Comparison of ENCODE assay signal across 18 cellular contexts in genomic region chr1:66809736-66810326, GRCh38. TPM values are rescaled to one million over a fixed set of nuclear protein-coding genes. Genes with fewer than 3 reads are reported as not detected.
DNase-seq lines count a peak whose midpoint lies in the region; ATAC-seq, FAIRE-seq and TF ChIP-seq lines count a peak whose summit lies in the region.
"Had no signal": no experiment of that assay in that cellular context is flagged by ENCODE, and none has a peak within 500 bp of the region (broad histone marks: within the 10 kb centered on the region; RNA-seq: fewer than 3 reads in every experiment).

No MANE protein-coding gene starts in this region.

- no peak for ATAC-seq in sciatic nerve
- ATAC-seq: activated CD8-positive, alpha-beta T cell treated with anti-CD3 and anti-CD28 coated beads, Interleukin-2, amount 10 ng/mL, durations not matched to agents 7 days and 5 days; esophagus mucosa; Panc1 had no signal

- no peaks in the 10 kb centered on the region for H3K36me3 ChIP-seq in stomach
- H3K36me3 ChIP-seq: BLaER1 treated with 17β-estradiol and CSF1 and Interleukin-3, amounts not matched to agents 10 nM and 100 nM had no signal

- H3K4me3 ChIP-seq in skeletal muscle cell (ENCODE audit: low read depth, low read length) = no peak overlapping the region
- no peak overlapping the region for H3K4me3 ChIP-seq in stomach
- H3K4me3 ChIP-seq: BLaER1 treated with 17β-estradiol and CSF1 and Interleukin-3, amounts not matched to agents 10 nM and 100 nM; lung had no signal

- no peak for TF ChIP-seq EP300 in stomach (IDR thresholded peaks at IDR 0.05)

- TF ChIP-seq CTCF in stomach (IDR thresholded peaks at IDR 0.05) = no peak

- no peaks in the 10 kb centered on the region for H3K4me1 ChIP-seq in stomach
- H3K4me1 ChIP-seq: BLaER1 treated with 17β-estradiol and CSF1 and Interleukin-3, amounts not matched to agents 10 nM and 100 nM had no signal

- FAIRE-seq in H54 (lab: Jason Lieb, UNC) = peak; percentile 77
- FAIRE-seq in RCC 7860 (lab: Jason Lieb, UNC) = peak; percentile 76

- TF ChIP-seq POLR2A in H54 (IDR thresholded peaks at IDR 0.05; ENCODE audit: low read depth, low read length) = no peak
- TF ChIP-seq POLR2A in stomach (IDR thresholded peaks at IDR 0.05) = no peak

- WGBS in stomach, 5 donors = 11 to 50% (median 29%) methylated on average over 1 of the region's 1 CpG

- H3K27ac ChIP-seq in stomach = no peak overlapping the region
- H3K27ac ChIP-seq: BLaER1 treated with 17β-estradiol and CSF1 and Interleukin-3, amounts not matched to agents 10 nM and 100 nM had no signal

- intact Hi-C loops in sciatic nerve (cut with DNase I) (no loop called here), stomach (cut with DNase I; ENCODE audit: low total_unique reads) (no loop called here)

- H3K27me3 ChIP-seq in stomach = no peaks in the 10 kb centered on the region
- H3K27me3 ChIP-seq: BLaER1 treated with 17β-estradiol and CSF1 and Interleukin-3, amounts not matched to agents 10 nM and 100 nM had no signal

- no peak for DNase-seq in H54 (ENCODE audit: insufficient read length, low spot score)
- peak; percentile 10 for DNase-seq in RCC 7860 (ENCODE audit: low spot score)
- DNase-seq in fibroblast of gingiva (ENCODE audit: low read depth) = peak; percentile 48
- peak; percentile 65 for DNase-seq in skeletal muscle cell (ENCODE audit: low read depth)
- no peak for DNase-seq in sciatic nerve (ENCODE audit: low spot score)
- no peak for DNase-seq in SKM-1 (lab: John Stamatoyannopoulos, UW; ENCODE audit: unreplicated experiment)
- DNase-seq in stomach = no peak
- DNase-seq: activated CD8-positive, alpha-beta T cell treated with anti-CD3 and anti-CD28 coated beads, Interleukin-2, amount 10 ng/mL, durations not matched to agents 7 days and 5 days; amygdala; DMS153; Karpas-422; NCI-H1694; NCI-H526; stimulated activated CD4-positive, alpha-beta T cell treated with anti-CD3 and anti-CD28 coated beads, Interleukin-1b, Interleukin-23, amount 100 ng/mL, for 48 hours had no signal

- no peaks in the 10 kb centered on the region for H3K9me3 ChIP-seq in stomach
- H3K9me3 ChIP-seq: BLaER1 treated with 17β-estradiol and CSF1 and Interleukin-3, amounts not matched to agents 10 nM and 100 nM had no signal

RNA-seq across cellular contexts. Expression of gene INSL5, which starts 8.8 kb away (rescaled TPM):
- total RNA-seq in sciatic nerve (not detected), stomach (not detected)
- not detected for polyA plus RNA-seq in stomach
- total RNA-seq: activated CD8-positive, alpha-beta T cell treated with anti-CD3 and anti-CD28 coated beads, Interleukin-2, amount 10 ng/mL, durations not matched to agents 7 days and 5 days; esophagus mucosa; lung had no signal
- polyA plus RNA-seq: lung had no signal

RNA-seq across cellular contexts. Expression of gene DYNLT5, which starts 57.6 kb away (rescaled TPM):
- total RNA-seq in sciatic nerve = 9.0 TPM
- 1 to 10 TPM in 2 of 5 donors, not detected in 3; 1.3 to 2.4 TPM for total RNA-seq in stomach
- polyA plus RNA-seq in stomach = 1 to 10 TPM in 1 of 3 donors, under 1 TPM in 2; 0.37 to 1.2 (median 0.38) TPM
- total RNA-seq: activated CD8-positive, alpha-beta T cell treated with anti-CD3 and anti-CD28 coated beads, Interleukin-2, amount 10 ng/mL, durations not matched to agents 7 days and 5 days; esophagus mucosa had no signal

Comparison
In these comparisons a context has a peak if more than half of its experiments do, and no peak if none do; other contexts are left out.
1. DNase-seq: peak in RCC 7860 (single experiment), fibroblast of gingiva (single experiment) and skeletal muscle cell (single experiment); none in H54 (single experiment), sciatic nerve (single experiment), SKM-1 (single experiment) and stomach (single experiment).